ENCODE assay signal across 9 cellular contexts in the genomic region with DNA sequence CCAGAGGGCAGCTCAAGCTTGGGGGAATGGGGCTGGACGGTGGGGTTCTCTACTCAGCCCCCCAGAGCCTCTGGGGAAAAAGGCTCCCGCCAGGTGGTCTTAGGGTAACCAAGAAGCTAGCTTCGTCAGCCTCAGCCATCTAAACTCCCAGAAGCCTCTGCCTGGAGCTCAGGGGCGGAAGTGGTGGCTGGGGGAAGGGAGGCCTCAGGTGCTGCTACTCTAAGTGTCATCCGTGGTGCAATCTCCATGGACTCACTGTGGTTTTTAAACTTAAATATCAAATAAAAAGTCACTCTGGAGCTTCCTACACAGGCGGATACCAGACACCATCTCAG. TPM values are rescaled to one million over a fixed set of nuclear protein-coding genes. Genes with fewer than 3 reads are reported as not detected.
A peak's percentile ranks its signal among the peaks of the same experiment; 100 is the strongest.
DNase-seq lines count a peak whose midpoint lies in the region; ATAC-seq and TF ChIP-seq lines count a peak whose summit lies in the region.
"Had no signal": no experiment of that assay in that cellular context is flagged by ENCODE, and none has a peak within 500 bp of the region (broad histone marks: within the 10 kb centered on the region; RNA-seq: fewer than 3 reads in every experiment).

No MANE protein-coding gene starts in this region.

- H3K9ac ChIP-seq in HUES64 (ENCODE audit: low read depth, low read length): no peak overlapping the region
- H3K9ac ChIP-seq in iPS-18a (ENCODE audit: low read length): no peak overlapping the region

- H3K9me3 ChIP-seq in HUES64 (ENCODE audit: insufficient read depth, low read depth, low read length): peaks cover 13% of the 10 kb centered on the region
- no peaks in the 10 kb centered on the region for H3K9me3 ChIP-seq in iPS-18a (ENCODE audit: control insufficient read depth, low read depth, low read length)
- H3K9me3 ChIP-seq in psoas muscle: no peaks in the 10 kb centered on the region

- TF ChIP-seq CTCF in CD14-positive monocyte (IDR thresholded peaks at IDR 0.05) (no peak), psoas muscle (IDR thresholded peaks at IDR 0.05) (no peak)

- WGBS in HUES64: 71% methylated on average over 6 of the region's 6 CpGs
- WGBS in psoas muscle, 3 donors: 41 to 54% (median 50%) methylated on average over 6 of the region's 6 CpGs

- H3K4me1 Mint-ChIP-seq in CD14-positive monocyte: peaks cover 62% of the 10 kb centered on the region

- H3K4me1 ChIP-seq in HUES64 (ENCODE audit: insufficient read depth, low read length) (no peaks in the 10 kb centered on the region), iPS-18a (ENCODE audit: control insufficient read depth, low read depth, low read length) (no peaks in the 10 kb centered on the region), psoas muscle (no peaks in the 10 kb centered on the region)

- intact Hi-C loops in CD14-positive monocyte (cut with micrococcal nuclease) (loop anchor here (2.0 to 5.0 kb wide), 3 partner anchors 19 to 56 kb away; a partner anchor contains a TSS), psoas muscle (cut with DNase I) (no loop called here)

- ATAC-seq in GM21381 (IDR thresholded peaks at IDR 0.05; ENCODE audit: unreplicated experiment) (peak; percentile 68), psoas muscle (no peak)

- H3K36me3 ChIP-seq in HUES64 (ENCODE audit: insufficient read depth, low read length) (no peaks in the 10 kb centered on the region), iPS-18a (ENCODE audit: control insufficient read depth, low read depth, low read length) (no peaks in the 10 kb centered on the region), psoas muscle (ENCODE audit: insufficient read depth in 1 of 2, low read depth in 1 of 2) (no peaks in the 10 kb centered on the region)

- H3K27me3 Mint-ChIP-seq in CD14-positive monocyte (ENCODE audit: low read depth in 3 of 3): peaks cover 0 to 2% (median 0%) of the 10 kb centered on the region in 3 donors

- peaks cover 24 to 26% of the 10 kb centered on the region in 2 donors for H3K36me3 Mint-ChIP-seq in CD14-positive monocyte

- H3K27ac ChIP-seq in HUES64 (ENCODE audit: low read depth, low read length): no peak overlapping the region
- no peak overlapping the region for H3K27ac ChIP-seq in iPS-18a (ENCODE audit: low read length)
- no peak overlapping the region for H3K27ac ChIP-seq in psoas muscle
- H3K27ac ChIP-seq: C4-2B had no signal

- peaks cover 0 to 9% (median 6%) of the 10 kb centered on the region in 7 donors for H3K9me3 Mint-ChIP-seq in CD14-positive monocyte

- H3K4me3 Mint-ChIP-seq in CD14-positive monocyte: peak overlapping the region; percentile 88 to 94

- H3K27me3 ChIP-seq in HUES64 (ENCODE audit: insufficient read depth, low read length) (peaks cover 22% of the 10 kb centered on the region), iPS-18a (ENCODE audit: control insufficient read depth, insufficient read depth, low read length) (peaks cover 13% of the 10 kb centered on the region), psoas muscle (ENCODE audit: insufficient read depth in 3 of 3, low read length in 2 of 3) (peaks cover 0 to 14% (median 8%) of the 10 kb centered on the region in 3 donors)

- H3K4me3 ChIP-seq in HUES64 (ENCODE audit: low read length): peak overlapping the region; percentile 54; the same call in 1 of the 2 replicates
- H3K4me3 ChIP-seq in iPS-18a (ENCODE audit: low read length): peak overlapping the region; percentile 61
- no peak overlapping the region for H3K4me3 ChIP-seq in psoas muscle

- peak overlapping the region; percentile 94 to 99 (median 96) for H3K27ac Mint-ChIP-seq in CD14-positive monocyte

- DNase-seq in CD14-positive monocyte (ENCODE audit: low spot score) (peak; percentile 81), NCI-H1694 (lab: John Stamatoyannopoulos, UW) (no peak), psoas muscle (no peak)
- DNase-seq in activated CD8-positive, alpha-beta memory T cell treated with anti-CD3 and anti-CD28 coated beads, Interleukin-2, amount 50 U/mL, for 24 hours (ENCODE audit: extremely low read depth): peak; percentile 58
- peak; percentile 56 for DNase-seq in stimulated activated CD8-positive, alpha-beta memory T cell treated with anti-CD3 and anti-CD28 coated beads, Interleukin-7, amount 100 ng/mL, for 24 hours (ENCODE audit: low read depth)

RNA-seq across cellular contexts. Expression of a gene that starts 0.7 kb away (rescaled TPM):
- polyA plus RNA-seq in CD14-positive monocyte (100 to 1,000 TPM in 1 of 2 donors, 10 to 100 TPM in 1; 57.5 to 115 TPM), psoas muscle (under 1 TPM; 0.37 to 0.67 (median 0.55) TPM)
- 1.4 TPM for polyA plus RNA-seq in HUES64 (2013, experiment 1 of 2)
- polyA plus RNA-seq in HUES64 (2013, experiment 2 of 2): 1.6 TPM
- 1 to 10 TPM; 3.5 to 4.4 (median 4.0) TPM for total RNA-seq in psoas muscle

RNA-seq across cellular contexts. Expression of a gene that starts 54.2 kb away (rescaled TPM):
- 1 to 10 TPM; 1.4 to 1.6 TPM for polyA plus RNA-seq in CD14-positive monocyte
- 41.5 TPM for polyA plus RNA-seq in HUES64 (2013, experiment 1 of 2)
- polyA plus RNA-seq in HUES64 (2013, experiment 2 of 2): 53.4 TPM
- total RNA-seq in psoas muscle: 1 to 10 TPM; 1.7 to 2.9 (median 2.4) TPM
- polyA plus RNA-seq in psoas muscle: 1 to 10 TPM; 1.7 to 6.3 (median 4.4) TPM

Comparison
In these comparisons a context has a peak if more than half of its experiments do, and no peak if none do; other contexts are left out.
1. DNase-seq: peak in CD14-positive monocyte (single experiment), activated CD8-positive, alpha-beta memory T cell treated with anti-CD3 and anti-CD28 coated beads, Interleukin-2, amount 50 U/mL, for 24 hours (single experiment) and stimulated activated CD8-positive, alpha-beta memory T cell treated with anti-CD3 and anti-CD28 coated beads, Interleukin-7, amount 100 ng/mL, for 24 hours (single experiment); none in NCI-H1694 (single experiment) and psoas muscle (0 of 2).
2. RNA of a gene that starts 0.7 kb away (polyA plus RNA-seq): 57.5 to 115 TPM in CD14-positive monocyte; 0.37 to 0.67 TPM in psoas muscle; every median in the first group is over 10 times any median in the second.
3. intact Hi-C loops: an anchor here in CD14-positive monocyte (2.0 to 5.0 kb wide); none called in psoas muscle.